14 cellular contexts compared by ENCODE assay signal in genomic region chr4:139768913-139769312, GRCh38.
A peak's percentile ranks its signal among the peaks of the same experiment; 100 is the strongest.
DNase-seq lines count a peak whose midpoint lies in the region; FAIRE-seq and TF ChIP-seq lines count a peak whose summit lies in the region.
"Had no signal": no experiment of that assay in that cellular context is flagged by ENCODE, and none has a peak within 500 bp of the region (broad histone marks: within the 10 kb centered on the region; RNA-seq: fewer than 3 reads in every experiment).

No MANE protein-coding gene starts in this region.

- H3K36me3 Mint-ChIP-seq in activated CD4-positive, alpha-beta T cell treated with anti-CD3 and anti-CD28 coated beads, Interleukin-2, amount 10 ng/mL, durations not matched to agents 24 days and 14 days (ENCODE audit: low read depth), result no peaks in the 10 kb centered on the region

- H3K27me3 ChIP-seq in small intestine (ENCODE audit: control insufficient read depth in 2 of 2, insufficient read depth in 2 of 2, low read length in 2 of 2), result no peaks in the 10 kb centered on the region
- H3K27me3 ChIP-seq: breast epithelium, gastroesophageal sphincter had no signal

- H3K4me3 ChIP-seq in small intestine (ENCODE audit: low read depth in 1 of 2, low read length in 2 of 2), result no peak overlapping the region
- H3K4me3 ChIP-seq: breast epithelium, gastroesophageal sphincter had no signal

- intact Hi-C loops in activated CD4-positive, alpha-beta T cell treated with anti-CD3 and anti-CD28 coated beads, Interleukin-2, amount 10 ng/mL, durations not matched to agents 24 days and 14 days (cut with micrococcal nuclease), result no loop called here

- H3K27ac Mint-ChIP-seq in activated CD4-positive, alpha-beta T cell treated with anti-CD3 and anti-CD28 coated beads, Interleukin-2, amount 10 ng/mL, durations not matched to agents 24 days and 14 days, result no peak overlapping the region

- H3K9me3 Mint-ChIP-seq in activated CD4-positive, alpha-beta T cell treated with anti-CD3 and anti-CD28 coated beads, Interleukin-2, amount 10 ng/mL, durations not matched to agents 24 days and 14 days, result no peaks in the 10 kb centered on the region

- no peaks in the 10 kb centered on the region for H3K27me3 Mint-ChIP-seq in activated CD4-positive, alpha-beta T cell treated with anti-CD3 and anti-CD28 coated beads, Interleukin-2, amount 10 ng/mL, durations not matched to agents 24 days and 14 days

- H3K4me1 Mint-ChIP-seq in activated CD4-positive, alpha-beta T cell treated with anti-CD3 and anti-CD28 coated beads, Interleukin-2, amount 10 ng/mL, durations not matched to agents 24 days and 14 days, result no peaks in the 10 kb centered on the region

- no peak overlapping the region for H3K4me3 Mint-ChIP-seq in activated CD4-positive, alpha-beta T cell treated with anti-CD3 and anti-CD28 coated beads, Interleukin-2, amount 10 ng/mL, durations not matched to agents 24 days and 14 days

- WGBS in small intestine, 3 donors, result 82 to 91% (median 89%) methylated on average over 4 of the region's 4 CpGs

- FAIRE-seq in small intestine (lab: Jason Lieb, UNC), result no peak
- FAIRE-seq: TTC549 had no signal

- H3K27ac ChIP-seq in small intestine (ENCODE audit: low read depth in 1 of 2, low read length in 1 of 2), result no peak overlapping the region
- H3K27ac ChIP-seq: breast epithelium, gastroesophageal sphincter had no signal

- no peak for TF ChIP-seq POLR2A in erythroblast (IDR thresholded peaks at IDR 0.05; ENCODE audit: low read length)

- H3K9me3 ChIP-seq in small intestine (ENCODE audit: control insufficient read depth, low read depth), result no peaks in the 10 kb centered on the region
- H3K9me3 ChIP-seq: breast epithelium, gastroesophageal sphincter had no signal

- peak; percentile 64 for DNase-seq in activated CD4-positive, alpha-beta T cell treated with anti-CD3 and anti-CD28 coated beads, Interleukin-2, amount 10 ng/mL, durations not matched to agents 24 days and 14 days
- DNase-seq in activated CD4-positive, alpha-beta T cell treated with anti-CD3 and anti-CD28 coated beads, Interleukin-2, amount 50 U/mL, for 4 hours, result no peak
- DNase-seq in NCI-H2081 (lab: John Stamatoyannopoulos, UW), result peak; percentile 23 to 78
- DNase-seq in erythroblast (lab: John Stamatoyannopoulos, UW), result peak; percentile 16 to 19
- DNase-seq in small intestine, result peak; percentile 16
- DNase-seq in stimulated activated naive CD4-positive, alpha-beta T cell treated with Interleukin-2 at 50 U/mL for 16 hours (lab: John Stamatoyannopoulos, UW), result no peak
- no peak for DNase-seq in activated T-cell treated with anti-CD3 and anti-CD28 coated beads, Interleukin-2, amount 50 U/mL, for 48 hours
- no peak for DNase-seq in cortex of kidney (lab: John Stamatoyannopoulos, UW)
- DNase-seq: activated T-cell treated with anti-CD3 and anti-CD28 coated beads for 4 hours; IMR-90; NK-92 treated with Interleukin-12 subunit alpha and Interleukin-12 subunit beta, amount 100 ng/mL, for 24 hours had no signal

- H3K4me1 ChIP-seq in small intestine (ENCODE audit: control insufficient read depth in 2 of 2, insufficient read depth in 1 of 2, low read depth in 1 of 2, low read length in 1 of 2), result no peaks in the 10 kb centered on the region
- H3K4me1 ChIP-seq: breast epithelium had no signal

- H3K36me3 ChIP-seq in small intestine (ENCODE audit: control insufficient read depth in 2 of 2, insufficient read depth in 2 of 2, low read length in 2 of 2), result no peaks in the 10 kb centered on the region
- H3K36me3 ChIP-seq: breast epithelium, gastroesophageal sphincter had no signal

Comparison
In these comparisons a context has a peak if more than half of its experiments do, and no peak if none do; other contexts are left out.
1. DNase-seq: peak in activated CD4-positive, alpha-beta T cell treated with anti-CD3 and anti-CD28 coated beads, Interleukin-2, amount 10 ng/mL, durations not matched to agents 24 days and 14 days (single experiment), NCI-H2081 (2 of 2), erythroblast (2 of 2) and small intestine (single experiment); none in activated CD4-positive, alpha-beta T cell treated with anti-CD3 and anti-CD28 coated beads, Interleukin-2, amount 50 U/mL, for 4 hours (0 of 2), stimulated activated naive CD4-positive, alpha-beta T cell treated with Interleukin-2 at 50 U/mL for 16 hours (single experiment), activated T-cell treated with anti-CD3 and anti-CD28 coated beads, Interleukin-2, amount 50 U/mL, for 48 hours (0 of 2) and cortex of kidney (single experiment).